25 cellular contexts compared by ENCODE assay signal in genomic region chr7:142863891-142864685, GRCh38. TPM values are rescaled to one million over a fixed set of nuclear protein-coding genes. Genes with fewer than 3 reads are reported as not detected.
DNase-seq lines count a peak whose midpoint lies in the region; ATAC-seq and TF ChIP-seq lines count a peak whose summit lies in the region.
"Had no signal": no experiment of that assay in that cellular context is flagged by ENCODE, and none has a peak within 500 bp of the region (broad histone marks: within the 10 kb centered on the region; RNA-seq: fewer than 3 reads in every experiment).

No MANE protein-coding gene starts in this region.

- H3K27me3 Mint-ChIP-seq in activated CD8-positive, alpha-beta memory T cell treated with anti-CD3 and anti-CD28 coated beads, Interleukin-2, amount 10 ng/mL, durations not matched to agents 7 days and 5 days, result peaks cover 4% of the 10 kb centered on the region
- H3K27me3 Mint-ChIP-seq: B cell had no signal

- no peaks in the 10 kb centered on the region for H3K4me1 Mint-ChIP-seq in activated CD8-positive, alpha-beta memory T cell treated with anti-CD3 and anti-CD28 coated beads, Interleukin-2, amount 10 ng/mL, durations not matched to agents 7 days and 5 days

- no peak overlapping the region for H3K4me3 Mint-ChIP-seq in activated CD8-positive, alpha-beta memory T cell treated with anti-CD3 and anti-CD28 coated beads, Interleukin-2, amount 10 ng/mL, durations not matched to agents 7 days and 5 days
- H3K4me3 Mint-ChIP-seq: B cell, CD14-positive monocyte had no signal

- no peaks in the 10 kb centered on the region for H3K9me3 Mint-ChIP-seq in activated CD8-positive, alpha-beta memory T cell treated with anti-CD3 and anti-CD28 coated beads, Interleukin-2, amount 10 ng/mL, durations not matched to agents 7 days and 5 days (ENCODE audit: low read depth)
- H3K9me3 Mint-ChIP-seq: CD14-positive monocyte had no signal

- intact Hi-C loops in dorsolateral prefrontal cortex (cut with DNase I), result no loop called here

- H3K27ac Mint-ChIP-seq in activated CD8-positive, alpha-beta memory T cell treated with anti-CD3 and anti-CD28 coated beads, Interleukin-2, amount 10 ng/mL, durations not matched to agents 7 days and 5 days, result no peak overlapping the region
- H3K27ac Mint-ChIP-seq: B cell had no signal

- no peaks in the 10 kb centered on the region for H3K36me3 Mint-ChIP-seq in activated CD8-positive, alpha-beta memory T cell treated with anti-CD3 and anti-CD28 coated beads, Interleukin-2, amount 10 ng/mL, durations not matched to agents 7 days and 5 days

- ATAC-seq in activated CD8-positive, alpha-beta memory T cell treated with anti-CD3 and anti-CD28 coated beads, Interleukin-2, amount 10 ng/mL, durations not matched to agents 7 days and 5 days, result no peak
- ATAC-seq in HG02884 (IDR thresholded peaks at IDR 0.05; ENCODE audit: unreplicated experiment), result no peak
- ATAC-seq: HepG2, K562, Right ventricle myocardium inferior had no signal

- no peak overlapping the region for H3K4me3 ChIP-seq in dorsolateral prefrontal cortex
- H3K4me3 ChIP-seq: K562, SJSA1 had no signal

- H3K27me3 ChIP-seq in dorsolateral prefrontal cortex, result no peaks in the 10 kb centered on the region

- peak; percentile 32 for DNase-seq in activated CD8-positive, alpha-beta memory T cell treated with anti-CD3 and anti-CD28 coated beads, Interleukin-2, amount 10 ng/mL, durations not matched to agents 7 days and 5 days
- no peak for DNase-seq in activated CD8-positive, alpha-beta memory T cell treated with anti-CD3 and anti-CD28 coated beads, Interleukin-2, amount 50 U/mL, for 4 hours
- DNase-seq in dorsolateral prefrontal cortex (no peak), mucosa of gallbladder (ENCODE audit: low spot score) (peak; percentile 10), ureter (ENCODE audit: low spot score) (peak; percentile 26)
- no peak for DNase-seq in NK-92 treated with Interleukin-12 subunit alpha and Interleukin-12 subunit beta, amount 100 ng/mL, for 24 hours (lab: John Stamatoyannopoulos, UW)
- DNase-seq in activated effector memory CD4-positive, alpha-beta T cell treated with anti-CD3 and anti-CD28 coated beads, Interleukin-2, amount 50 U/mL, for 16 hours, result no peak
- DNase-seq: GDM1, MM.1S, NCI-H1048, NCI-H1417 treated with DMSO at 0.1 percent for 48 hours, NCI-H187 treated with DMSO at 0.1 percent for 48 hours, NCI-H2107, NCI-H510A, NCI-H748 treated with DMSO at 0.1 percent for 48 hours had no signal

- H3K27ac ChIP-seq in dorsolateral prefrontal cortex, result peak overlapping the region in 54 of 59 donors; percentile 34 to 95 (median 83)
- H3K27ac ChIP-seq: HL-60, SJSA1 had no signal

- CTCF ChIA-PET in activated CD8-positive, alpha-beta memory T cell treated with anti-CD3 and anti-CD28 coated beads, Interleukin-2, amount 10 ng/mL, durations not matched to agents 7 days and 5 days (lab: Charles Lee), result interaction anchor here (1.4 to 1.9 kb wide), 3 partner anchors 9 to 351 kb away, joined by 4 to 6 read pairs (median 4); no protein-coding TSS in a partner anchor

- TF ChIP-seq CTCF in dorsolateral prefrontal cortex (IDR thresholded peaks at IDR 0.05 in 54 of 56, conservative IDR thresholded peaks at IDR 0.05 in 2 of 56; ENCODE audit: low read depth in 1 of 56, partially characterized antibody in 56 of 56), result no peak

RNA-seq across cellular contexts. Expression of gene EPHB6, which starts 9.2 kb away (rescaled TPM):
- 1 to 10 TPM; 5.1 to 7.5 TPM for total RNA-seq in activated CD8-positive, alpha-beta memory T cell treated with anti-CD3 and anti-CD28 coated beads, Interleukin-2, amount 10 ng/mL, durations not matched to agents 7 days and 5 days
- total RNA-seq in dorsolateral prefrontal cortex (100 to 1,000 TPM in 119 of 120 experiments, 10 to 100 TPM in 1; 87.8 to 336 (median 232) TPM), mucosa of gallbladder (16.7 TPM), ureter (55.9 TPM)
- total RNA-seq: HepG2 had no signal

RNA-seq across cellular contexts. Expression of gene TRPV6, which starts 21.5 kb away (rescaled TPM):
- total RNA-seq in activated CD8-positive, alpha-beta memory T cell treated with anti-CD3 and anti-CD28 coated beads, Interleukin-2, amount 10 ng/mL, durations not matched to agents 7 days and 5 days, result not detected
- total RNA-seq in dorsolateral prefrontal cortex (1 to 10 TPM in 75 of 120 experiments, under 1 TPM in 41, not detected in 4; 0.15 to 6.3 (median 1.5) TPM), mucosa of gallbladder (47.3 TPM), ureter (27.7 TPM)
- total RNA-seq: B cell, H4, HepG2, OCI-LY7, Right ventricle myocardium inferior, SJSA1 had no signal

Comparison
In these comparisons a context has a peak if more than half of its experiments do, and no peak if none do; other contexts are left out.
1. DNase-seq: peak in activated CD8-positive, alpha-beta memory T cell treated with anti-CD3 and anti-CD28 coated beads, Interleukin-2, amount 10 ng/mL, durations not matched to agents 7 days and 5 days (single experiment), mucosa of gallbladder (single experiment) and ureter (single experiment); none in activated CD8-positive, alpha-beta memory T cell treated with anti-CD3 and anti-CD28 coated beads, Interleukin-2, amount 50 U/mL, for 4 hours (single experiment), dorsolateral prefrontal cortex (0 of 10), NK-92 treated with Interleukin-12 subunit alpha and Interleukin-12 subunit beta, amount 100 ng/mL, for 24 hours (single experiment) and activated effector memory CD4-positive, alpha-beta T cell treated with anti-CD3 and anti-CD28 coated beads, Interleukin-2, amount 50 U/mL, for 16 hours (single experiment).